9 cellular contexts compared by ENCODE assay signal in the genomic region with DNA sequence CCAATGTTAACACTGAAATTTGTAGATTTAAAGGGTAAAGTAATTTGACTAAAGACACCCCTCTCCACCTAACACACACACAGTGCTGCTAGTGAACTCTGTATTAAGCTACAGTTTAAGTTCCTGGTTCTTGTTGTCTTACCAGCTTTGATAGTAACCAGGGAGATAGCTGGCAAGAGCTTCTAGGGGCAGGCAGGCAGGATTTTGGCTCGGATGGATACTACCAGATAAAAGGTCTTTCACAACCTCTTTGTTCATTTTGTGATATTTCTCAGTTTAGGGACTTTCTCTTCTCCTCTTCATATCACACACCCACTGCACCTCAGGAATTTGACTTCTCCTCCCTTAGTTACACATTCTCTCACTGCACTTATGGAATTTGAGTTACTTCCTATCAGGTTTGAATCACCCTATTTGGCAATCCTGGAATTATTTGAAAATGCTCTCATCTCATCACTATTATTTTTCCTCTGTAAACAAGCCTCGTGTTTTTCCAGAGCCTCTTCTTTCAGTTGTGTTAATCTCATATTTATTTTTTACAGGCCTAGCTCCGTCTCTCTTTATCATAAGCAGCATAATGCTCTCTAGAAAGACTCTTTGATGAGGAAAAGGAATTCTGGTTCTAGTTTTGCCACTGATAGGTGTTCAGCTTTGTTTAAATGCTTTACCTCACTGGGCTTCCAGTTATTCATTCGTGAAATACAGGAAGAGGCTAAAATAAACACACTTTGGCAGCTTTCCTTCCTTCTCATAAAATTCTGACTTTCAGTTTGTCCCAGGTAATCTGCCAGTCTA. TPM values are rescaled to one million over a fixed set of nuclear protein-coding genes. Genes with fewer than 3 reads are reported as not detected.
DNase-seq lines count a peak whose midpoint lies in the region; ATAC-seq, FAIRE-seq and TF ChIP-seq lines count a peak whose summit lies in the region.
"Had no signal": no experiment of that assay in that cellular context is flagged by ENCODE, and none has a peak within 500 bp of the region (broad histone marks: within the 10 kb centered on the region; RNA-seq: fewer than 3 reads in every experiment).

No MANE protein-coding gene starts in this region.

- H3K4me3 ChIP-seq in LNCaP clone FGC (ENCODE audit: low read depth, low read length) (peak overlapping the region; percentile 31), bronchial epithelial cell (ENCODE audit: low read depth, low read length) (no peak overlapping the region), liver (ENCODE audit: low read depth in 1 of 3, low read length in 3 of 3) (peak overlapping the region; percentile 16 to 35 (median 23))

- H3K9me3 Mint-ChIP-seq in activated CD4-positive, alpha-beta T cell treated with anti-CD3 and anti-CD28 coated beads, Interleukin-2, amount 10 ng/mL, durations not matched to agents 24 days and 14 days, result peaks cover 13% of the 10 kb centered on the region

- no peaks in the 10 kb centered on the region for H3K9me3 ChIP-seq in liver (ENCODE audit: control insufficient read depth in 4 of 4, low read length in 3 of 4)

- H3K27ac ChIP-seq in liver (ENCODE audit: low read depth in 1 of 2, low read length in 2 of 2), result peak overlapping the region; percentile 87 to 90

- no peak for TF ChIP-seq CTCF in LNCaP clone FGC (IDR thresholded peaks at IDR 0.05; ENCODE audit: control insufficient read depth, extremely low read depth, insufficient read depth)
- TF ChIP-seq CTCF in bronchial epithelial cell (IDR thresholded peaks at IDR 0.05; ENCODE audit: insufficient read depth, low read length, severe bottlenecking), result no peak
- no peak for TF ChIP-seq CTCF in liver (IDR thresholded peaks at IDR 0.05; ENCODE audit: low read depth, low read length, missing input control)

- WGBS in liver, result 8% methylated on average over 4 of the region's 4 CpGs

- H3K9ac ChIP-seq in liver (ENCODE audit: low read depth in 1 of 2, low read length in 2 of 2), result peak overlapping the region; percentile 53 to 76

- peaks cover 6% of the 10 kb centered on the region for H3K27me3 Mint-ChIP-seq in activated CD4-positive, alpha-beta T cell treated with anti-CD3 and anti-CD28 coated beads, Interleukin-2, amount 10 ng/mL, durations not matched to agents 24 days and 14 days

- H3K27me3 ChIP-seq in bronchial epithelial cell (ENCODE audit: control insufficient read depth, insufficient read depth, low read length) (no peaks in the 10 kb centered on the region), liver (ENCODE audit: control insufficient read depth in 4 of 4, insufficient read depth in 4 of 4, low read length in 3 of 4) (no peaks in the 10 kb centered on the region)

- no peak overlapping the region for H3K4me3 Mint-ChIP-seq in activated CD4-positive, alpha-beta T cell treated with anti-CD3 and anti-CD28 coated beads, Interleukin-2, amount 10 ng/mL, durations not matched to agents 24 days and 14 days
- H3K4me3 Mint-ChIP-seq: brain had no signal

- no peak for ATAC-seq in GM21825 (IDR thresholded peaks at IDR 0.05; ENCODE audit: unreplicated experiment)
- no peak for ATAC-seq in GM21528 (IDR thresholded peaks at IDR 0.05; ENCODE audit: low FRiP score, unreplicated experiment)
- ATAC-seq in GM19463 (IDR thresholded peaks at IDR 0.05; ENCODE audit: unreplicated experiment), result no peak

- peaks cover 0 to 11% (median 5%) of the 10 kb centered on the region in 4 donors for H3K4me1 ChIP-seq in liver (ENCODE audit: control insufficient read depth in 4 of 4, insufficient read depth in 4 of 4, low read length in 3 of 4)

- no peaks in the 10 kb centered on the region for H3K36me3 Mint-ChIP-seq in activated CD4-positive, alpha-beta T cell treated with anti-CD3 and anti-CD28 coated beads, Interleukin-2, amount 10 ng/mL, durations not matched to agents 24 days and 14 days (ENCODE audit: low read depth)
- H3K36me3 Mint-ChIP-seq: brain had no signal

- H3K27ac Mint-ChIP-seq in activated CD4-positive, alpha-beta T cell treated with anti-CD3 and anti-CD28 coated beads, Interleukin-2, amount 10 ng/mL, durations not matched to agents 24 days and 14 days, result no peak overlapping the region

- no peak for FAIRE-seq in bronchial epithelial cell (lab: Jason Lieb, UNC)

- TF ChIP-seq RAD21 in liver (IDR thresholded peaks at IDR 0.05), result peak; percentile 4 to 25

- intact Hi-C loops in activated CD4-positive, alpha-beta T cell treated with anti-CD3 and anti-CD28 coated beads, Interleukin-2, amount 10 ng/mL, durations not matched to agents 24 days and 14 days (cut with micrococcal nuclease), result no loop called here

- DNase-seq in A172 (ENCODE audit: low spot score) (peak; percentile 92), LNCaP clone FGC (ENCODE audit: low read depth) (peak; percentile 86), bronchial epithelial cell (ENCODE audit: low read depth) (peak; percentile 99)
- DNase-seq in activated CD4-positive, alpha-beta T cell treated with anti-CD3 and anti-CD28 coated beads, Interleukin-2, amount 10 ng/mL, durations not matched to agents 24 days and 14 days, result no peak

- no peaks in the 10 kb centered on the region for H3K36me3 ChIP-seq in bronchial epithelial cell (ENCODE audit: control insufficient read depth, insufficient read depth, low read length)
- no peaks in the 10 kb centered on the region for H3K36me3 ChIP-seq in liver (ENCODE audit: control insufficient read depth in 4 of 4, insufficient read depth in 3 of 4, low read depth in 1 of 4, low read length in 3 of 4)

- no peaks in the 10 kb centered on the region for H3K4me1 Mint-ChIP-seq in activated CD4-positive, alpha-beta T cell treated with anti-CD3 and anti-CD28 coated beads, Interleukin-2, amount 10 ng/mL, durations not matched to agents 24 days and 14 days
- H3K4me1 Mint-ChIP-seq: brain had no signal

TF ChIP-seq in liver, 16 proteins besides CTCF, POLR2A, EP300 and RAD21 (continues in another document):
- peak; percentile 51 to 58 for TF ChIP-seq JUND (IDR thresholded peaks at IDR 0.05)
- TF ChIP-seq SP1 (IDR thresholded peaks at IDR 0.05), result peak; percentile 75
- TF ChIP-seq, protein P1, sequence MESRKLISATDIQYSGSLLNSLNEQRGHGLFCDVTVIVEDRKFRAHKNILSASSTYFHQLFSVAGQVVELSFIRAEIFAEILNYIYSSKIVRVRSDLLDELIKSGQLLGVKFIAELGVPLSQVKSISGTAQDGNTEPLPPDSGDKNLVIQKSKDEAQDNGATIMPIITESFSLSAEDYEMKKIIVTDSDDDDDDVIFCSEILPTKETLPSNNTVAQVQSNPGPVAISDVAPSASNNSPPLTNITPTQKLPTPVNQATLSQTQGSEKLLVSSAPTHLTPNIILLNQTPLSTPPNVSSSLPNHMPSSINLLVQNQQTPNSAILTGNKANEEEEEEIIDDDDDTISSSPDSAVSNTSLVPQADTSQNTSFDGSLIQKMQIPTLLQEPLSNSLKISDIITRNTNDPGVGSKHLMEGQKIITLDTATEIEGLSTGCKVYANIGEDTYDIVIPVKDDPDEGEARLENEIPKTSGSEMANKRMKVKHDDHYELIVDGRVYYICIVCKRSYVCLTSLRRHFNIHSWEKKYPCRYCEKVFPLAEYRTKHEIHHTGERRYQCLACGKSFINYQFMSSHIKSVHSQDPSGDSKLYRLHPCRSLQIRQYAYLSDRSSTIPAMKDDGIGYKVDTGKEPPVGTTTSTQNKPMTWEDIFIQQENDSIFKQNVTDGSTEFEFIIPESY (IDR thresholded peaks at IDR 0.05), result no peak
- TF ChIP-seq ATF3 (IDR thresholded peaks at IDR 0.05), result peak; percentile 20
- TF ChIP-seq, protein P2, sequence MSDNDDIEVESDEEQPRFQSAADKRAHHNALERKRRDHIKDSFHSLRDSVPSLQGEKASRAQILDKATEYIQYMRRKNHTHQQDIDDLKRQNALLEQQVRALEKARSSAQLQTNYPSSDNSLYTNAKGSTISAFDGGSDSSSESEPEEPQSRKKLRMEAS (IDR thresholded peaks at IDR 0.05), result peak; percentile 22
- TF ChIP-seq EGR1 (IDR thresholded peaks at IDR 0.05; ENCODE audit: low read depth in 2 of 2), result no peak
- peak; percentile 6 for TF ChIP-seq TAF1 (conservative IDR thresholded peaks at IDR 0.05)
- peak; percentile 71 to 78 for TF ChIP-seq HNF4A (conservative IDR thresholded peaks at IDR 0.05)
- TF ChIP-seq YY1 (IDR thresholded peaks at IDR 0.05), result peak; percentile 73
- TF ChIP-seq RXRA (IDR thresholded peaks at IDR 0.05), result peak; percentile 56 to 74
- TF ChIP-seq NR2F2 (IDR thresholded peaks at IDR 0.05), result no peak

RNA-seq across cellular contexts. Expression of gene CLDN1, which starts 23.0 kb away (rescaled TPM):
- total RNA-seq in A172 (2014; rRNA removed; shearing (Covaris generic)), result 2.8 and 3.6 TPM in 2 replicates
- 26.6 and 73.2 TPM in 2 replicates for total RNA-seq in bronchial epithelial cell
- total RNA-seq in liver, result 10 to 100 TPM; 85.2 to 92.0 TPM
- 10 to 100 TPM; 57.8 to 89.4 TPM for polyA plus RNA-seq in liver
- 0.33 and 0.52 TPM in 2 replicates for total RNA-seq in activated CD4-positive, alpha-beta T cell treated with anti-CD3 and anti-CD28 coated beads, Interleukin-2, amount 10 ng/mL, durations not matched to agents 24 days and 14 days

RNA-seq across cellular contexts. Expression of gene CLDN16, which starts 42.7 kb away (rescaled TPM):
- 0.02 TPM in 1 of 2 replicates, not detected in the other for total RNA-seq in A172 (2014; rRNA removed; shearing (Covaris generic))
- total RNA-seq in bronchial epithelial cell (0.26 and 0.51 TPM in 2 replicates), liver (under 1 TPM; 0.75 to 0.89 TPM)
- polyA plus RNA-seq in liver, result under 1 TPM; 0.22 to 0.64 TPM
- not detected in 2 replicates for total RNA-seq in activated CD4-positive, alpha-beta T cell treated with anti-CD3 and anti-CD28 coated beads, Interleukin-2, amount 10 ng/mL, durations not matched to agents 24 days and 14 days
